Comparison of ENCODE assay signal across 1 cellular context in the genomic region with DNA sequence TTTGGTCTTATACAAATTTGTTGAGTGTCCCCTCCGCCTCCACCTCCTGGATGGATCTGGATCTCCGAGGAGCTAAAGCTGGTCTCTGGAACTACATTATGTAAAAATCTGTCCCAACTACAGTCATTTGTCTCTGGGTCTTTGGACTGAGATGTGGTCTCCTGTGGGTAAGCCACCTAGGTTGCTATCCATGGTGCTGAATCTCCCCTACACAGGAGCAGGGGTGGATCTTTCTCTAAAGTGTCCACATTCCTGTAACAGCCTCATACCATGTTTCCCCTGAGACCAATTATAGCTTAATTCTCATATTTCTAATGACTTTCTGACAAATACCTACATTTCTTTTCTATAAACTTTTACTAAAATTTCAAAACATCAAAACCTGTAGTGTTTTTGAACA.
TF ChIP-seq lines count a peak whose summit lies in the region.

No MANE protein-coding gene starts in this region.

TF ChIP-seq in HepG2, 621 proteins besides CTCF, POLR2A, EP300 and RAD21 (continued from another document and continues in another):
- TF ChIP-seq, protein P1, sequence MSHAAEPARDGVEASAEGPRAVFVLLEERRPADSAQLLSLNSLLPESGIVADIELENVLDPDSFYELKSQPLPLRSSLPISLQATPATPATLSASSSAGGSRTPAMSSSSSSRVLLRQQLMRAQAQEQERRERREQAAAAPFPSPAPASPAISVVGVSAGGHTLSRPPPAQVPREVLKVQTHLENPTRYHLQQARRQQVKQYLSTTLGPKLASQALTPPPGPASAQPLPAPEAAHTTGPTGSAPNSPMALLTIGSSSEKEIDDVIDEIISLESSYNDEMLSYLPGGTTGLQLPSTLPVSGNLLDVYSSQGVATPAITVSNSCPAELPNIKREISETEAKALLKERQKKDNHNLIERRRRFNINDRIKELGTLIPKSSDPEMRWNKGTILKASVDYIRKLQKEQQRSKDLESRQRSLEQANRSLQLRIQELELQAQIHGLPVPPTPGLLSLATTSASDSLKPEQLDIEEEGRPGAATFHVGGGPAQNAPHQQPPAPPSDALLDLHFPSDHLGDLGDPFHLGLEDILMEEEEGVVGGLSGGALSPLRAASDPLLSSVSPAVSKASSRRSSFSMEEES (CRISPR knock-in tag; IDR thresholded peaks at IDR 0.05): 0 out of 2 replicates have a peak, but pooled peaks have one; percentile 20
- TF ChIP-seq ATF1 (CRISPR knock-in tag; IDR thresholded peaks at IDR 0.05): no peak
- TF ChIP-seq ZNF407 (CRISPR knock-in tag; IDR thresholded peaks at IDR 0.05; ENCODE audit: not compliant biosample characterization): no peak
- no peak for TF ChIP-seq SCMH1 (CRISPR knock-in tag; IDR thresholded peaks at IDR 0.05; ENCODE audit: borderline replicate concordance)
- TF ChIP-seq ZNF207 (IDR thresholded peaks at IDR 0.05; ENCODE audit: borderline replicate concordance): no peak
- 0 out of 2 replicates have a peak, but pooled peaks have one; percentile 60 for TF ChIP-seq ZNF232 (CRISPR knock-in tag; IDR thresholded peaks at IDR 0.05; ENCODE audit: borderline replicate concordance)
- peak; percentile 60 for TF ChIP-seq ZNF331 (CRISPR knock-in tag; IDR thresholded peaks at IDR 0.05)
- peak in 1 of 2 experiments; percentile 61; a peak in 2 of 4 replicates for TF ChIP-seq KLF16 (CRISPR knock-in tag; IDR thresholded peaks at IDR 0.05)
- 0 out of 2 replicates have a peak, but pooled peaks have one; percentile 50 for TF ChIP-seq ZFP37 (CRISPR knock-in tag; IDR thresholded peaks at IDR 0.05; ENCODE audit: borderline replicate concordance)
- TF ChIP-seq NKX3-1 (CRISPR knock-in tag; IDR thresholded peaks at IDR 0.05): 0 out of 2 replicates have a peak, but pooled peaks have one; percentile 46
- no peak for TF ChIP-seq SYNCRIP (IDR thresholded peaks at IDR 0.05; ENCODE audit: insufficient read depth, low read depth, low read length)
- TF ChIP-seq KMT2B (CRISPR knock-in tag; IDR thresholded peaks at IDR 0.05): 0 out of 2 replicates have a peak, but pooled peaks have one; percentile 35
- TF ChIP-seq, protein P2, sequence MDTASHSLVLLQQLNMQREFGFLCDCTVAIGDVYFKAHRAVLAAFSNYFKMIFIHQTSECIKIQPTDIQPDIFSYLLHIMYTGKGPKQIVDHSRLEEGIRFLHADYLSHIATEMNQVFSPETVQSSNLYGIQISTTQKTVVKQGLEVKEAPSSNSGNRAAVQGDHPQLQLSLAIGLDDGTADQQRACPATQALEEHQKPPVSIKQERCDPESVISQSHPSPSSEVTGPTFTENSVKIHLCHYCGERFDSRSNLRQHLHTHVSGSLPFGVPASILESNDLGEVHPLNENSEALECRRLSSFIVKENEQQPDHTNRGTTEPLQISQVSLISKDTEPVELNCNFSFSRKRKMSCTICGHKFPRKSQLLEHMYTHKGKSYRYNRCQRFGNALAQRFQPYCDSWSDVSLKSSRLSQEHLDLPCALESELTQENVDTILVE (CRISPR knock-in tag; IDR thresholded peaks at IDR 0.05): peak; percentile 71; the same call in 1 of the 2 replicates
- TF ChIP-seq KLF11 (CRISPR knock-in tag; IDR thresholded peaks at IDR 0.05): 0 out of 2 replicates have a peak, but pooled peaks have one; percentile 41
- TF ChIP-seq, protein P3, sequence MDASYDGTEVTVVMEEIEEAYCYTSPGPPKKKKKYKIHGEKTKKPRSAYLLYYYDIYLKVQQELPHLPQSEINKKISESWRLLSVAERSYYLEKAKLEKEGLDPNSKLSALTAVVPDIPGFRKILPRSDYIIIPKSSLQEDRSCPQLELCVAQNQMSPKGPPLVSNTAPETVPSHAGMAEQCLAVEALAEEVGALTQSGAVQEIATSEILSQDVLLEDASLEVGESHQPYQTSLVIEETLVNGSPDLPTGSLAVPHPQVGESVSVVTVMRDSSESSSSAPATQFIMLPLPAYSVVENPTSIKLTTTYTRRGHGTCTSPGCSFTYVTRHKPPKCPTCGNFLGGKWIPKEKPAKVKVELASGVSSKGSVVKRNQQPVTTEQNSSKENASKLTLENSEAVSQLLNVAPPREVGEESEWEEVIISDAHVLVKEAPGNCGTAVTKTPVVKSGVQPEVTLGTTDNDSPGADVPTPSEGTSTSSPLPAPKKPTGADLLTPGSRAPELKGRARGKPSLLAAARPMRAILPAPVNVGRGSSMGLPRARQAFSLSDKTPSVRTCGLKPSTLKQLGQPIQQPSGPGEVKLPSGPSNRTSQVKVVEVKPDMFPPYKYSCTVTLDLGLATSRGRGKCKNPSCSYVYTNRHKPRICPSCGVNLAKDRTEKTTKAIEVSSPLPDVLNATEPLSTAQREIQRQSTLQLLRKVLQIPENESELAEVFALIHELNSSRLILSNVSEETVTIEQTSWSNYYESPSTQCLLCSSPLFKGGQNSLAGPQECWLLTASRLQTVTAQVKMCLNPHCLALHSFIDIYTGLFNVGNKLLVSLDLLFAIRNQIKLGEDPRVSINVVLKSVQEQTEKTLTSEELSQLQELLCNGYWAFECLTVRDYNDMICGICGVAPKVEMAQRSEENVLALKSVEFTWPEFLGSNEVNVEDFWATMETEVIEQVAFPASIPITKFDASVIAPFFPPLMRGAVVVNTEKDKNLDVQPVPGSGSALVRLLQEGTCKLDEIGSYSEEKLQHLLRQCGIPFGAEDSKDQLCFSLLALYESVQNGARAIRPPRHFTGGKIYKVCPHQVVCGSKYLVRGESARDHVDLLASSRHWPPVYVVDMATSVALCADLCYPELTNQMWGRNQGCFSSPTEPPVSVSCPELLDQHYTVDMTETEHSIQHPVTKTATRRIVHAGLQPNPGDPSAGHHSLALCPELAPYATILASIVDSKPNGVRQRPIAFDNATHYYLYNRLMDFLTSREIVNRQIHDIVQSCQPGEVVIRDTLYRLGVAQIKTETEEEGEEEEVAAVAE (CRISPR knock-in tag; IDR thresholded peaks at IDR 0.05; ENCODE audit: borderline replicate concordance): 0 out of 2 replicates have a peak, but pooled peaks have one; percentile 36
- TF ChIP-seq MAFG (CRISPR knock-in tag; IDR thresholded peaks at IDR 0.05): no peak
- TF ChIP-seq ZBTB3 (CRISPR knock-in tag; IDR thresholded peaks at IDR 0.05; ENCODE audit: borderline replicate concordance, low read depth): no peak
- TF ChIP-seq MIER2 (CRISPR knock-in tag; IDR thresholded peaks at IDR 0.05): peak; percentile 97
- TF ChIP-seq PHF21A (CRISPR knock-in tag; IDR thresholded peaks at IDR 0.05): no peak
- TF ChIP-seq, protein P4, sequence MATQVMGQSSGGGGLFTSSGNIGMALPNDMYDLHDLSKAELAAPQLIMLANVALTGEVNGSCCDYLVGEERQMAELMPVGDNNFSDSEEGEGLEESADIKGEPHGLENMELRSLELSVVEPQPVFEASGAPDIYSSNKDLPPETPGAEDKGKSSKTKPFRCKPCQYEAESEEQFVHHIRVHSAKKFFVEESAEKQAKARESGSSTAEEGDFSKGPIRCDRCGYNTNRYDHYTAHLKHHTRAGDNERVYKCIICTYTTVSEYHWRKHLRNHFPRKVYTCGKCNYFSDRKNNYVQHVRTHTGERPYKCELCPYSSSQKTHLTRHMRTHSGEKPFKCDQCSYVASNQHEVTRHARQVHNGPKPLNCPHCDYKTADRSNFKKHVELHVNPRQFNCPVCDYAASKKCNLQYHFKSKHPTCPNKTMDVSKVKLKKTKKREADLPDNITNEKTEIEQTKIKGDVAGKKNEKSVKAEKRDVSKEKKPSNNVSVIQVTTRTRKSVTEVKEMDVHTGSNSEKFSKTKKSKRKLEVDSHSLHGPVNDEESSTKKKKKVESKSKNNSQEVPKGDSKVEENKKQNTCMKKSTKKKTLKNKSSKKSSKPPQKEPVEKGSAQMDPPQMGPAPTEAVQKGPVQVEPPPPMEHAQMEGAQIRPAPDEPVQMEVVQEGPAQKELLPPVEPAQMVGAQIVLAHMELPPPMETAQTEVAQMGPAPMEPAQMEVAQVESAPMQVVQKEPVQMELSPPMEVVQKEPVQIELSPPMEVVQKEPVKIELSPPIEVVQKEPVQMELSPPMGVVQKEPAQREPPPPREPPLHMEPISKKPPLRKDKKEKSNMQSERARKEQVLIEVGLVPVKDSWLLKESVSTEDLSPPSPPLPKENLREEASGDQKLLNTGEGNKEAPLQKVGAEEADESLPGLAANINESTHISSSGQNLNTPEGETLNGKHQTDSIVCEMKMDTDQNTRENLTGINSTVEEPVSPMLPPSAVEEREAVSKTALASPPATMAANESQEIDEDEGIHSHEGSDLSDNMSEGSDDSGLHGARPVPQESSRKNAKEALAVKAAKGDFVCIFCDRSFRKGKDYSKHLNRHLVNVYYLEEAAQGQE (IDR thresholded peaks at IDR 0.05; ENCODE audit: borderline replicate concordance in 1 of 2, low read depth in 1 of 2, low read length in 2 of 2): peak; percentile 77 to 99
- 0 out of 2 replicates have a peak, but pooled peaks have one; percentile 73 for TF ChIP-seq TSC22D2 (CRISPR knock-in tag; IDR thresholded peaks at IDR 0.05; ENCODE audit: borderline replicate concordance)
- no peak for TF ChIP-seq SKI (IDR thresholded peaks at IDR 0.05; ENCODE audit: partially characterized antibody)
- no peak for TF ChIP-seq ZNF644 (CRISPR knock-in tag; IDR thresholded peaks at IDR 0.05; ENCODE audit: low read depth)
- no peak for TF ChIP-seq HDAC6 (IDR thresholded peaks at IDR 0.05; ENCODE audit: low read depth, low read length)
- TF ChIP-seq SOX13 (IDR thresholded peaks at IDR 0.05): no peak
- 0 out of 4 replicates have a peak, but pooled peaks of 1 of the 2 experiments have one; percentile 8 for TF ChIP-seq SOX13 (CRISPR knock-in tag; conservative IDR thresholded peaks at IDR 0.05 in 1 of 2, IDR thresholded peaks at IDR 0.05 in 1 of 2)
- TF ChIP-seq ZNF557 (CRISPR knock-in tag; IDR thresholded peaks at IDR 0.05): 0 out of 2 replicates have a peak, but pooled peaks have one; percentile 62
- TF ChIP-seq WIZ (CRISPR knock-in tag; IDR thresholded peaks at IDR 0.05): peak; percentile 84; the same call in 1 of the 2 replicates
- TF ChIP-seq ERF (CRISPR knock-in tag; IDR thresholded peaks at IDR 0.05): peak; percentile 49; the same call in 1 of the 2 replicates
- 0 out of 2 replicates have a peak, but pooled peaks have one; percentile 62 for TF ChIP-seq ZNF792 (CRISPR knock-in tag; IDR thresholded peaks at IDR 0.05)
- peak; percentile 83; the same call in 1 of the 2 replicates for TF ChIP-seq ZNF441 (CRISPR knock-in tag; IDR thresholded peaks at IDR 0.05; ENCODE audit: borderline replicate concordance)
- TF ChIP-seq ZNF264 (CRISPR knock-in tag; IDR thresholded peaks at IDR 0.05): 0 out of 2 replicates have a peak, but pooled peaks have one; percentile 30
- TF ChIP-seq ZSCAN9 (CRISPR knock-in tag; IDR thresholded peaks at IDR 0.05; ENCODE audit: borderline replicate concordance): peak; percentile 67; the same call in 1 of the 2 replicates
- TF ChIP-seq ELF3 (CRISPR knock-in tag; IDR thresholded peaks at IDR 0.05): peak; percentile 59
- TF ChIP-seq RARA (CRISPR knock-in tag; IDR thresholded peaks at IDR 0.05): 0 out of 2 replicates have a peak, but pooled peaks have one; percentile 12
- TF ChIP-seq MAFF (IDR thresholded peaks at IDR 0.05; ENCODE audit: low read depth, low read length): no peak
- TF ChIP-seq ZNF335 (CRISPR knock-in tag; IDR thresholded peaks at IDR 0.05): peak; percentile 71; the same call in 1 of the 2 replicates
